ENCODE assay signal across 8 cellular contexts in the genomic region with DNA sequence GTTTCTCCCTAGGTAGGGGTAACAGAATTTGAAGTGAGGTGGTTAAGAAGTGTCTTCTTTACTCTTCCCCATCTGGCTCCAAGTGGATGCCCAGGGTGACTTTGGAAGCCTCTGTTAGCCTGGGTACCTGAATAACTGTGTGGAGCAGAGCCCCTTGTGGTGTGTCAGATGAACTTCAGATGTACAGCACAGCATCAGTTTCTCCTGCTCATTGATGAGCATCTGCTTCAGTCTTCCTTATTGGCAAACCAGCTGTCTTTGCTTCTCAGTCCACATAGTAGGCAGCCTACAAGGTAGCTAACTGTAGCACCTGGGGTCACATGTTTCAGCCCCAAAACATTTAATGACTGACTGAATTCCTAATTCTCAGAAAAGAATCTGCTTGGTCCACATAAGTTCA. TPM values are rescaled to one million over a fixed set of nuclear protein-coding genes. Genes with fewer than 3 reads are reported as not detected.
DNase-seq lines count a peak whose midpoint lies in the region; ATAC-seq and TF ChIP-seq lines count a peak whose summit lies in the region.

No MANE protein-coding gene starts in this region.

- H3K4me3 ChIP-seq in foreskin fibroblast (ENCODE audit: low read depth in 1 of 2, low read length in 2 of 2) (no peak overlapping the region), prostate gland (no peak overlapping the region)

- H3K4me1 ChIP-seq in prostate gland (replicated peaks): no peaks in the 10 kb centered on the region

- no peak overlapping the region for H3K27ac ChIP-seq in prostate gland

- ATAC-seq in HG02852 (IDR thresholded peaks at IDR 0.05; ENCODE audit: unreplicated experiment) (peak; percentile 73), HG02970 (IDR thresholded peaks at IDR 0.05; ENCODE audit: low FRiP score, unreplicated experiment) (no peak)

- intact Hi-C loops in prostate gland (cut with DNase I): no loop called here

- no peaks in the 10 kb centered on the region for H3K27me3 ChIP-seq in prostate gland (replicated peaks; ENCODE audit: insufficient read depth)

- H3K36me3 ChIP-seq in prostate gland: no peaks in the 10 kb centered on the region

- peak; percentile 12 for DNase-seq in stimulated activated CD4-positive, alpha-beta T cell treated with anti-CD3 and anti-CD28 coated beads, Interleukin-15, amount 100 ng/mL, for 24 hours
- no peak for DNase-seq in stimulated activated CD4-positive, alpha-beta T cell treated with anti-CD3 and anti-CD28 coated beads, Interleukin-4, amount 100 ng/mL, for 4 hours
- DNase-seq in RKO (ENCODE audit: low spot score) (peak; percentile 45), foreskin fibroblast (peak in 1 of 2 donors; percentile 31), prostate gland (ENCODE audit: low spot score) (no peak), cortex of kidney (lab: John Stamatoyannopoulos, UW) (no peak)

- TF ChIP-seq POLR2A in prostate gland (IDR thresholded peaks at IDR 0.05): no peak

- H3K9me3 ChIP-seq in prostate gland: no peaks in the 10 kb centered on the region

- TF ChIP-seq CTCF in foreskin fibroblast (IDR thresholded peaks at IDR 0.05; ENCODE audit: low read depth, low read length) (peak; percentile 34), prostate gland (IDR thresholded peaks at IDR 0.05) (peak in 2 of 4 experiments; percentile 31)

RNA-seq across cellular contexts. Expression of a gene that starts 56.2 kb away (rescaled TPM):
- 100 to 1,000 TPM in 1 of 2 donors, 10 to 100 TPM in 1; 33.5 to 103 TPM for total RNA-seq in prostate gland

Comparison
In these comparisons a context has a peak if more than half of its experiments do, and no peak if none do; other contexts are left out.
1. DNase-seq: peak in stimulated activated CD4-positive, alpha-beta T cell treated with anti-CD3 and anti-CD28 coated beads, Interleukin-15, amount 100 ng/mL, for 24 hours (single experiment) and RKO (single experiment); none in stimulated activated CD4-positive, alpha-beta T cell treated with anti-CD3 and anti-CD28 coated beads, Interleukin-4, amount 100 ng/mL, for 4 hours (0 of 2), prostate gland (single experiment) and cortex of kidney (single experiment).